Comparison of ENCODE assay signal across 26 cellular contexts in genomic region chr1:42179900-42180329, GRCh38. TPM values are rescaled to one million over a fixed set of nuclear protein-coding genes. Genes with fewer than 3 reads are reported as not detected.
A peak's percentile ranks its signal among the peaks of the same experiment; 100 is the strongest.
DNase-seq lines count a peak whose midpoint lies in the region; ATAC-seq, FAIRE-seq and TF ChIP-seq lines count a peak whose summit lies in the region.
"Had no signal": no experiment of that assay in that cellular context is flagged by ENCODE, and none has a peak within 500 bp of the region (broad histone marks: within the 10 kb centered on the region; RNA-seq: fewer than 3 reads in every experiment).

No MANE protein-coding gene starts in this region.

- H3K4me3 ChIP-seq in HEK293 (ENCODE audit: low read depth, low read length) (no peak overlapping the region), bronchial epithelial cell (ENCODE audit: low read depth, low read length) (no peak overlapping the region), trophoblast cell (ENCODE audit: low read depth, low read length) (no peak overlapping the region)
- H3K4me3 ChIP-seq: ascending aorta, upper lobe of right lung had no signal

- H3K27ac ChIP-seq in HEK293 (ENCODE audit: extremely low read depth, low read depth, low read length) (no peak overlapping the region), trophoblast cell (ENCODE audit: low read depth, low read length) (peak overlapping the region; percentile 8)
- H3K27ac ChIP-seq: C4-2B, KMS-11, parathyroid adenoma had no signal

- no peak overlapping the region for H2AFZ ChIP-seq in trophoblast cell (ENCODE audit: insufficient read depth, low read length, poor library complexity)
- H2AFZ ChIP-seq: parathyroid adenoma had no signal

- DNase-seq in NCI-H1436 (lab: John Stamatoyannopoulos, UW) = peak; percentile 33
- DNase-seq in NCI-H1436 treated with DMSO at 0.1 percent for 48 hours (lab: John Stamatoyannopoulos, UW) = no peak
- DNase-seq in bronchial epithelial cell (ENCODE audit: low read depth) = no peak
- no peak for DNase-seq in trophoblast cell
- DNase-seq in COR-L47 (lab: John Stamatoyannopoulos, UW) = no peak
- DNase-seq: activated naive CD4-positive, alpha-beta T cell; effector CD8-positive, alpha-beta T cell; head of caudate nucleus; left ventricle myocardium superior; MV-4-11; NCI-H1930; stimulated activated CD4-positive, alpha-beta T cell treated with anti-CD3 and anti-CD28 coated beads, Interleukin-1b, Interleukin-23, amount 100 ng/mL, for 48 hours; stimulated activated naive CD4-positive, alpha-beta T cell treated with Interleukin-2 at 50 U/mL for 16 hours; upper lobe of right lung had no signal

- H3K79me2 ChIP-seq in trophoblast cell (ENCODE audit: control insufficient read depth, insufficient read depth, low read length, poor library complexity) = no peaks in the 10 kb centered on the region
- H3K79me2 ChIP-seq: parathyroid adenoma had no signal

- WGBS in trophoblast cell (ENCODE audit: extremely low coverage, insufficient coverage, insufficient read length) = no CpG with 5 or more reads among the region's 4 CpGs

- CTCF ChIA-PET in HEK293 (lab: Yijun Ruan, JAX) = no interaction called here

- no peak overlapping the region for H3K9ac ChIP-seq in trophoblast cell (ENCODE audit: low read length)
- H3K9ac ChIP-seq: KMS-11, parathyroid adenoma had no signal

- H4K91ac ChIP-seq in trophoblast cell (ENCODE audit: low read depth, low read length) = no peak overlapping the region

- no peak overlapping the region for H4K12ac ChIP-seq in trophoblast cell (ENCODE audit: low read depth, low read length)

- H3K27me3 ChIP-seq in bronchial epithelial cell (ENCODE audit: control insufficient read depth, insufficient read depth, low read length) = no peaks in the 10 kb centered on the region
- H3K27me3 ChIP-seq in trophoblast cell (ENCODE audit: insufficient read depth, low read length) = no peaks in the 10 kb centered on the region
- H3K27me3 ChIP-seq: ascending aorta, upper lobe of right lung had no signal

- no peak overlapping the region for H2BK5ac ChIP-seq in trophoblast cell (ENCODE audit: low read depth, low read length, poor library complexity)

- H3K4me1 ChIP-seq in HEK293 (ENCODE audit: control insufficient read depth, insufficient read depth, low read length) (peaks cover 18% of the 10 kb centered on the region), trophoblast cell (ENCODE audit: control insufficient read depth in 1 of 2, insufficient read depth in 2 of 2, low read length in 2 of 2) (peaks cover 11 to 20% of the 10 kb centered on the region in 2 experiments)
- H3K4me1 ChIP-seq: parathyroid adenoma had no signal

- POLR2A ChIA-PET in HEK293 (lab: Yijun Ruan, JAX) = no interaction called here

- no peak overlapping the region for H3K14ac ChIP-seq in trophoblast cell (ENCODE audit: low read length)

- H3K36me3 ChIP-seq in HEK293 (ENCODE audit: control insufficient read depth in 2 of 2, insufficient read depth in 1 of 2, low read length in 2 of 2) (peaks cover 0 to 18% of the 10 kb centered on the region in 2 experiments; a peak in 1 of 3 replicates), bronchial epithelial cell (ENCODE audit: control insufficient read depth, insufficient read depth, low read length) (peaks cover 2% of the 10 kb centered on the region), trophoblast cell (ENCODE audit: control insufficient read depth in 1 of 2, insufficient read depth in 2 of 2, low read length in 2 of 2) (peaks cover 3 to 5% of the 10 kb centered on the region in 2 experiments)
- H3K36me3 ChIP-seq: ascending aorta had no signal

- ATAC-seq in GM21619 (IDR thresholded peaks at IDR 0.05; ENCODE audit: unreplicated experiment) (no peak), GM18873 (IDR thresholded peaks at IDR 0.05; ENCODE audit: low FRiP score, unreplicated experiment) (no peak)
- ATAC-seq: left ventricle myocardium superior had no signal

- no peak overlapping the region for H3K4ac ChIP-seq in trophoblast cell (ENCODE audit: low read depth, low read length)

- peak; percentile 50 for FAIRE-seq in bronchial epithelial cell (lab: Jason Lieb, UNC)
- FAIRE-seq: A204.1, TTC549 had no signal

- peak overlapping the region; percentile 5 for H2BK12ac ChIP-seq in trophoblast cell (ENCODE audit: low read length)

- peak overlapping the region; percentile 41 for H3K18ac ChIP-seq in trophoblast cell (ENCODE audit: low read length)

- no peak overlapping the region for H2AK5ac ChIP-seq in trophoblast cell (ENCODE audit: low read length)

- H2BK120ac ChIP-seq in trophoblast cell (ENCODE audit: insufficient read depth, low read length, poor library complexity) = no peak overlapping the region

- TF ChIP-seq CTCF in HEK293 (tag by site-specific recombination; IDR thresholded peaks at IDR 0.05) (no peak), bronchial epithelial cell (IDR thresholded peaks at IDR 0.05; ENCODE audit: insufficient read depth, low read length, severe bottlenecking) (no peak)

- no peak overlapping the region for H3K4me2 ChIP-seq in trophoblast cell (ENCODE audit: low read length)
- H3K4me2 ChIP-seq: KMS-11 had no signal

- H4K8ac ChIP-seq in trophoblast cell (ENCODE audit: low read depth, low read length) = no peak overlapping the region

- no peaks in the 10 kb centered on the region for H3K9me3 ChIP-seq in HEK293 (ENCODE audit: control insufficient read depth, insufficient read depth, low read depth, low read length)
- H3K9me3 ChIP-seq in trophoblast cell (ENCODE audit: insufficient read depth, low read depth, low read length) = no peaks in the 10 kb centered on the region
- H3K9me3 ChIP-seq: ascending aorta, upper lobe of right lung had no signal

- H3K79me1 ChIP-seq in trophoblast cell (ENCODE audit: low read length) = peaks cover 2% of the 10 kb centered on the region

- H3K23ac ChIP-seq in trophoblast cell (ENCODE audit: low read length) = no peak overlapping the region

TF ChIP-seq in HEK293, 187 proteins besides CTCF, POLR2A, EP300 and RAD21 (continues in another document):
- TF ChIP-seq HIC1 (tag by site-specific recombination; IDR thresholded peaks at IDR 0.05) (peak; percentile 76), ZNF624 (tag by site-specific recombination; IDR thresholded peaks at IDR 0.05) (no peak), PRDM1 (tag by site-specific recombination; IDR thresholded peaks at IDR 0.05) (no peak), ZNF449 (tag by site-specific recombination; IDR thresholded peaks at IDR 0.05) (no peak), ZEB2 (tag by site-specific recombination; IDR thresholded peaks at IDR 0.05) (peak; percentile 76), ZNF391 (tag by site-specific recombination; IDR thresholded peaks at IDR 0.05; ENCODE audit: borderline replicate concordance, low read depth) (no peak; the same call in 1 of the 2 replicates), KLF7 (tag by site-specific recombination; IDR thresholded peaks at IDR 0.05; ENCODE audit: borderline replicate concordance) (no peak), PATZ1 (tag by site-specific recombination; IDR thresholded peaks at IDR 0.05) (peak; percentile 60), ZNF610 (tag by site-specific recombination; IDR thresholded peaks at IDR 0.05; ENCODE audit: borderline replicate concordance) (no peak; the same call in 1 of the 2 replicates), ZBTB17 (tag by site-specific recombination; IDR thresholded peaks at IDR 0.05) (peak; percentile 97)

RNA-seq across cellular contexts. Expression of gene GUCA2A, which starts 15.4 kb away (rescaled TPM):
- total RNA-seq in bronchial epithelial cell = not detected in 2 replicates
- polyA plus RNA-seq in trophoblast cell (2013) = 0.82 and 1.6 TPM in 2 replicates
- total RNA-seq: ascending aorta, cerebellum, fibroblast of lung, left ventricle myocardium superior, myocyte, upper lobe of right lung had no signal
- polyA plus RNA-seq: fibroblast of lung had no signal

RNA-seq across cellular contexts. Expression of gene GUCA2B, which starts 26.7 kb away (rescaled TPM):
- total RNA-seq in bronchial epithelial cell = not detected in 2 replicates
- polyA plus RNA-seq in trophoblast cell (2013) = not detected in 2 replicates
- total RNA-seq: ascending aorta, cerebellum, fibroblast of lung, left ventricle myocardium superior, myocyte, upper lobe of right lung had no signal
- polyA plus RNA-seq: fibroblast of lung had no signal
